ENCODE assay signal across 10 cellular contexts in genomic region chr20:40750541-40750940, GRCh38.
DNase-seq lines count a peak whose midpoint lies in the region; TF ChIP-seq lines count a peak whose summit lies in the region.
"Had no signal": no experiment of that assay in that cellular context is flagged by ENCODE, and none has a peak within 500 bp of the region (broad histone marks: within the 10 kb centered on the region; RNA-seq: fewer than 3 reads in every experiment).

No MANE protein-coding gene starts in this region.

- H3K4me2 ChIP-seq in BLaER1 treated with 17β-estradiol and CSF1 and Interleukin-3, amounts not matched to agents 10 nM and 100 nM, result peak overlapping the region; percentile 36 to 82 (median 69)

- H4K20me1 ChIP-seq in BLaER1 treated with 17β-estradiol and CSF1 and Interleukin-3, amounts not matched to agents 10 nM and 100 nM, result no peaks in the 10 kb centered on the region

- H3K4me3 ChIP-seq in BLaER1 treated with 17β-estradiol and CSF1 and Interleukin-3, amounts not matched to agents 10 nM and 100 nM, result 0 out of 20 replicates have a peak overlapping the region, but pooled peaks of 1 of the 10 experiments have one; percentile 15
- H3K4me3 ChIP-seq in fibroblast of mammary gland (ENCODE audit: control insufficient read depth, low read depth, low read length), result no peak overlapping the region

- no peak overlapping the region; a peak in 1 of 22 replicates for H3K9ac ChIP-seq in BLaER1 treated with 17β-estradiol and CSF1 and Interleukin-3, amounts not matched to agents 10 nM and 100 nM

- peaks cover 22 to 69% (median 53%) of the 10 kb centered on the region in 10 experiments for H3K4me1 ChIP-seq in BLaER1 treated with 17β-estradiol and CSF1 and Interleukin-3, amounts not matched to agents 10 nM and 100 nM
- H3K4me1 ChIP-seq: Caco-2 had no signal

- H3K27me3 ChIP-seq in BLaER1 treated with 17β-estradiol and CSF1 and Interleukin-3, amounts not matched to agents 10 nM and 100 nM, result no peaks in the 10 kb centered on the region

- H3K27ac ChIP-seq in BLaER1 treated with 17β-estradiol and CSF1 and Interleukin-3, amounts not matched to agents 10 nM and 100 nM, result no peak overlapping the region
- H3K27ac ChIP-seq: C4-2B had no signal

- H3K36me3 ChIP-seq in BLaER1 treated with 17β-estradiol and CSF1 and Interleukin-3, amounts not matched to agents 10 nM and 100 nM, result no peaks in the 10 kb centered on the region

- TF ChIP-seq CTCF in fibroblast of mammary gland (conservative IDR thresholded peaks at IDR 0.05; ENCODE audit: control insufficient read depth, insufficient read depth, low read depth, low read length), result no peak

- no peaks in the 10 kb centered on the region for H3K9me3 ChIP-seq in BLaER1 treated with 17β-estradiol and CSF1 and Interleukin-3, amounts not matched to agents 10 nM and 100 nM (replicated peaks in 1 of 11)
- H3K9me3 ChIP-seq: Caco-2 had no signal

- DNase-seq in fibroblast of mammary gland (ENCODE audit: low read depth) (peak; percentile 10), stromal cell of bone marrow (ENCODE audit: low read depth) (peak; percentile 10), amygdala (lab: John Stamatoyannopoulos, UW) (no peak)
- DNase-seq in stimulated activated CD4-positive, alpha-beta T cell treated with anti-CD3 and anti-CD28 coated beads, Interleukin-4, amount 100 ng/mL, for 4 hours, result no peak
- no peak for DNase-seq in activated CD4-positive, alpha-beta T cell treated with anti-CD3 and anti-CD28 coated beads for 1 hour
- DNase-seq: CD4-positive, alpha-beta T cell; H9 had no signal

Comparison
In these comparisons a context has a peak if more than half of its experiments do, and no peak if none do; other contexts are left out.
1. DNase-seq: peak in fibroblast of mammary gland (single experiment) and stromal cell of bone marrow (single experiment); none in amygdala (0 of 56), stimulated activated CD4-positive, alpha-beta T cell treated with anti-CD3 and anti-CD28 coated beads, Interleukin-4, amount 100 ng/mL, for 4 hours (0 of 2) and activated CD4-positive, alpha-beta T cell treated with anti-CD3 and anti-CD28 coated beads for 1 hour (single experiment).